Comparison of ENCODE assay signal across 8 cellular contexts in genomic region chr7:112390945-112391821, GRCh38. TPM values are rescaled to one million over a fixed set of nuclear protein-coding genes. Genes with fewer than 3 reads are reported as not detected.
DNase-seq lines count a peak whose midpoint lies in the region; FAIRE-seq and TF ChIP-seq lines count a peak whose summit lies in the region.
"Not testable (repeated sequence)": the region's sequence is repeated elsewhere in the genome, so short reads cannot be mapped to it uniquely, and the experiment has no call there.

No MANE protein-coding gene starts in this region.

- not testable (repeated sequence) for H4K20me1 ChIP-seq in astrocyte (ENCODE audit: insufficient read depth, low read length)

- peak overlapping the region; percentile 74 for H3K9ac ChIP-seq in astrocyte (ENCODE audit: low read length)

- H3K4me2 ChIP-seq in astrocyte (ENCODE audit: low read length): peak overlapping the region; percentile 80

- not testable (repeated sequence) for FAIRE-seq in astrocyte (lab: Jason Lieb, UNC)

- not testable (repeated sequence) for H3K27me3 ChIP-seq in BE2C; astrocyte (ENCODE audit: insufficient read depth, low read length)

- H3K4me1 ChIP-seq in BE2C; astrocyte (ENCODE audit: insufficient read depth, low read length): not testable (repeated sequence)

- not testable (repeated sequence) for H3K27me3 Mint-ChIP-seq in astrocyte (ENCODE audit: low read depth, unreplicated experiment); nephron (ENCODE audit: low read depth)

- not testable (repeated sequence) for H3K9me3 ChIP-seq in BE2C; astrocyte (ENCODE audit: insufficient read depth, low read depth, low read length)

- H3K36me3 Mint-ChIP-seq in astrocyte (ENCODE audit: low read depth, unreplicated experiment); nephron (ENCODE audit: low read depth): not testable (repeated sequence)

- TF ChIP-seq CTCF in BE2C (IDR thresholded peaks at IDR 0.05; ENCODE audit: low read depth, low read length); astrocyte (IDR thresholded peaks at IDR 0.05; ENCODE audit: insufficient read depth, low read depth, low read length); nephron (IDR thresholded peaks at IDR 0.05; ENCODE audit: unreplicated experiment in 3 of 3): not testable (repeated sequence)

- H3K4me3 Mint-ChIP-seq in astrocyte (ENCODE audit: unreplicated experiment) (peak overlapping the region; percentile 92), nephron (peak overlapping the region; percentile 77 to 92 (median 87))

- H3K4me1 Mint-ChIP-seq in astrocyte (ENCODE audit: low read depth, unreplicated experiment); nephron: not testable (repeated sequence)

- H3K4me3 ChIP-seq in BE2C (ENCODE audit: low read depth, low read length) (peak overlapping the region; percentile 58), astrocyte (ENCODE audit: insufficient read depth, low read depth, low read length) (peak overlapping the region; percentile 75)

- not testable (repeated sequence) for H3K27ac ChIP-seq in astrocyte (ENCODE audit: low read depth, low read length)

- H3K36me3 ChIP-seq in BE2C; astrocyte (ENCODE audit: insufficient read depth, low read length): not testable (repeated sequence)

- not testable (repeated sequence) for H3K27ac Mint-ChIP-seq in astrocyte (ENCODE audit: unreplicated experiment)
- H3K27ac Mint-ChIP-seq in nephron: peak overlapping the region; percentile 39 to 80 (median 79)

- H2AFZ ChIP-seq in astrocyte (ENCODE audit: low read depth, low read length): peak overlapping the region; percentile 70

- intact Hi-C loops in head of caudate nucleus (cut with DNase I): not testable (repeated sequence)

- DNase-seq in BE2C (peak; percentile 68), HT-29 (ENCODE audit: low spot score) (peak; percentile 65), NCI-H69 (lab: John Stamatoyannopoulos, UW) (peak; percentile 81), astrocyte (ENCODE audit: low read depth) (peak; percentile 26), head of caudate nucleus (peak; percentile 29 to 83 (median 62))
- DNase-seq in activated CD4-positive, CD25-positive, alpha-beta regulatory T cell treated with anti-CD3 and anti-CD28 coated beads, Interleukin-2, amount 50 U/mL, for 16 hours (ENCODE audit: low read depth, low spot score): peak; percentile 16
- peak; percentile 31 for DNase-seq in stimulated activated CD8-positive, alpha-beta memory T cell treated with anti-CD3 and anti-CD28 coated beads, Interleukin-12 subunit alpha, Interleukin-12 subunit beta, amount 100 ng/mL, for 4 hours (ENCODE audit: low read depth)

- not testable (repeated sequence) for H3K79me2 ChIP-seq in astrocyte (ENCODE audit: insufficient read depth, low read length)

- not testable (repeated sequence) for H3K9me3 Mint-ChIP-seq in astrocyte (ENCODE audit: unreplicated experiment); nephron

RNA-seq across cellular contexts. Expression of gene IFRD1, which starts 59.1 kb away (rescaled TPM):
- 120 TPM for polyA plus RNA-seq in BE2C (2012; ENCODE audit: insufficient read depth, insufficient read length, low read depth)
- total RNA-seq in HT-29 (2014; rRNA removed; shearing (Covaris generic)): 54.8 and 58.9 TPM in 2 replicates
- total RNA-seq in astrocyte: 101 TPM in 2 replicates

Comparison
In these comparisons a context has a peak if more than half of its experiments do, and no peak if none do; other contexts are left out.
1. DNase-seq: peak in every context shown above with its lines; median percentile 81 in NCI-H69; 68 in BE2C; 65 in HT-29; 62 in head of caudate nucleus; 31 in stimulated activated CD8-positive, alpha-beta memory T cell treated with anti-CD3 and anti-CD28 coated beads, Interleukin-12 subunit alpha, Interleukin-12 subunit beta, amount 100 ng/mL, for 4 hours; 26 in astrocyte; 16 in activated CD4-positive, CD25-positive, alpha-beta regulatory T cell treated with anti-CD3 and anti-CD28 coated beads, Interleukin-2, amount 50 U/mL, for 16 hours.